ENCODE assay signal across 16 cellular contexts in the genomic region with DNA sequence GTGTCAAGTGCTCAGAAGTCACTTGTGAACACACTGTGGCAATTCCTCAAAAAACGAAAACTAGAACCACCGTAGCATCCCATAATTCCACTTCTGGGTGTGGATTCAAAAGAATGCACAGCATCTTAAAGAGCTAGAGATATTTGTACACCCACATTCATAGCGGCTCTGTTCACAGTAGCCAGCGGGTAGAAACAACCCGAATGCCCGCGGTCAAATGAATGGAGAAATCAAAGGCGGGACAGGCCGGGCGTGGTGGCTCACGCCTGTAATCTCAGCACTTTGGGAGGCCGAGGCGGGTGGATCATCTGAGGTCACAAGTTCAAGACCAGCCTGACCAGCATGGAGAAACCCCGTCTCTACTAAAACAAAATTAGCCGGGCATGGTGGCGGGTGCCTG.
DNase-seq lines count a peak whose midpoint lies in the region; ATAC-seq and TF ChIP-seq lines count a peak whose summit lies in the region.
"Had no signal": no experiment of that assay in that cellular context is flagged by ENCODE, and none has a peak within 500 bp of the region (broad histone marks: within the 10 kb centered on the region; RNA-seq: fewer than 3 reads in every experiment).

No MANE protein-coding gene starts in this region.

- no peak overlapping the region for H3K27ac Mint-ChIP-seq in stimulated activated memory B cell treated with anti-CD40 and anti-IgM and Interleukin-4, amounts not matched to agents 10 μg/mL and 1 μg/mL and 100 μg/mL, for 72 hours

- TF ChIP-seq EP300 in gastroesophageal sphincter (IDR thresholded peaks at IDR 0.05), result no peak

- DNase-seq in EH (ENCODE audit: low read depth) (peak; percentile 23), smooth muscle cell (lab: John Stamatoyannopoulos, UW; ENCODE audit: unreplicated experiment) (no peak), HAP-1 (ENCODE audit: low spot score in 2 of 2) (no peak)
- DNase-seq in stimulated activated naive CD4-positive, alpha-beta T cell treated with Interleukin-2 at 50 U/mL for 16 hours (lab: John Stamatoyannopoulos, UW), result no peak
- DNase-seq: activated CD4-positive, alpha-beta memory T cell treated with anti-CD3 and anti-CD28 coated beads, Interleukin-2, amount 10 ng/mL, durations not matched to agents 7 days and 5 days; activated effector memory CD4-positive, alpha-beta T cell treated with anti-CD3 and anti-CD28 coated beads, Interleukin-2, amount 50 U/mL, for 16 hours; erythroblast; NCI-H1436 treated with DMSO at 0.1 percent for 48 hours; NCI-H524 treated with DMSO at 0.1 percent for 48 hours; stimulated activated CD4-positive, alpha-beta T cell treated with anti-CD3 and anti-CD28 coated beads, Interleukin-4, amount 100 ng/mL, for 24 hours; stimulated activated naive CD8-positive, alpha-beta T cell treated with anti-CD3 and anti-CD28 coated beads, Interleukin-15, Interleukin-2, amounts not matched to agents 100 U/mL and 50 U/mL, for 24 hours had no signal

- H3K9ac ChIP-seq in smooth muscle cell (ENCODE audit: low read depth), result no peak overlapping the region

- H4K20me1 ChIP-seq in smooth muscle cell (ENCODE audit: low read depth), result peaks cover 100% of the 10 kb centered on the region

- no peak overlapping the region for H3K4me3 ChIP-seq in gastroesophageal sphincter
- H3K4me3 ChIP-seq in smooth muscle cell, result no peak overlapping the region
- H3K4me3 ChIP-seq in HAP-1, result no peak overlapping the region

- H3K27ac ChIP-seq in VCaP (peak overlapping the region; percentile 44), gastroesophageal sphincter (peak overlapping the region; percentile 79 to 94 (median 89)), smooth muscle cell (ENCODE audit: low read depth) (peak overlapping the region; percentile 82)

- H3K4me3 Mint-ChIP-seq in stimulated activated memory B cell treated with anti-CD40 and anti-IgM and Interleukin-4, amounts not matched to agents 10 μg/mL and 1 μg/mL and 100 μg/mL, for 72 hours, result no peak overlapping the region
- H3K4me3 Mint-ChIP-seq: activated CD4-positive, alpha-beta memory T cell treated with anti-CD3 and anti-CD28 coated beads, Interleukin-2, amount 10 ng/mL, durations not matched to agents 7 days and 5 days; memory B cell had no signal

- H3K4me1 ChIP-seq in gastroesophageal sphincter (peaks cover 26 to 99% (median 76%) of the 10 kb centered on the region in 3 donors), smooth muscle cell (ENCODE audit: low read depth) (peaks cover 56% of the 10 kb centered on the region), HAP-1 (no peaks in the 10 kb centered on the region; the same call in 1 of the 2 replicates)

- no peak for ATAC-seq in gastroesophageal sphincter
- no peak for ATAC-seq in GM21423 (IDR thresholded peaks at IDR 0.05; ENCODE audit: unreplicated experiment)
- no peak for ATAC-seq in stimulated activated memory B cell treated with anti-CD40 and anti-IgM and Interleukin-4, amounts not matched to agents 10 μg/mL and 1 μg/mL and 100 μg/mL, for 72 hours
- ATAC-seq: stimulated activated naive CD8-positive, alpha-beta T cell treated with anti-CD3 and anti-CD28 coated beads, Interleukin-15, Interleukin-2, amounts not matched to agents 100 U/mL and 50 U/mL, for 24 hours had no signal

- peaks cover 28% of the 10 kb centered on the region for H3K36me3 Mint-ChIP-seq in stimulated activated memory B cell treated with anti-CD40 and anti-IgM and Interleukin-4, amounts not matched to agents 10 μg/mL and 1 μg/mL and 100 μg/mL, for 72 hours

- peaks cover 70% of the 10 kb centered on the region for H3K4me1 Mint-ChIP-seq in stimulated activated memory B cell treated with anti-CD40 and anti-IgM and Interleukin-4, amounts not matched to agents 10 μg/mL and 1 μg/mL and 100 μg/mL, for 72 hours

- peak overlapping the region; percentile 58 for H3K4me2 ChIP-seq in smooth muscle cell

- no peaks in the 10 kb centered on the region for H3K9me3 ChIP-seq in gastroesophageal sphincter
- no peaks in the 10 kb centered on the region for H3K9me3 ChIP-seq in smooth muscle cell (replicated peaks; ENCODE audit: low read depth)
- no peaks in the 10 kb centered on the region for H3K9me3 ChIP-seq in HAP-1

- TF ChIP-seq CTCF in VCaP (conservative IDR thresholded peaks at IDR 0.05), result no peak
- no peak for TF ChIP-seq CTCF in gastroesophageal sphincter (IDR thresholded peaks at IDR 0.05)
- no peak for TF ChIP-seq CTCF in smooth muscle cell (IDR thresholded peaks at IDR 0.05; ENCODE audit: borderline replicate concordance, insufficient read depth, poor library complexity, severe bottlenecking)

- H3K27me3 ChIP-seq in gastroesophageal sphincter (no peaks in the 10 kb centered on the region), smooth muscle cell (ENCODE audit: low read depth) (no peaks in the 10 kb centered on the region), HAP-1 (ENCODE audit: low read depth) (no peaks in the 10 kb centered on the region)

- WGBS in gastroesophageal sphincter (ENCODE audit: low coverage in 1 of 2), 2 donors, result 80 to 91% methylated on average over 3 to 11 of the region's 16 CpGs
- 82% methylated on average over 16 of the region's 16 CpGs for whole genome bisulfite sequencing in smooth muscle cell (ENCODE audit: low lambda C conversion rate)

- H3K79me2 ChIP-seq in smooth muscle cell (ENCODE audit: low read depth), result peaks cover 86% of the 10 kb centered on the region

- H2AFZ ChIP-seq in smooth muscle cell (ENCODE audit: low read depth), result no peak overlapping the region

- no peaks in the 10 kb centered on the region for H3K27me3 Mint-ChIP-seq in stimulated activated memory B cell treated with anti-CD40 and anti-IgM and Interleukin-4, amounts not matched to agents 10 μg/mL and 1 μg/mL and 100 μg/mL, for 72 hours
- H3K27me3 Mint-ChIP-seq: activated CD4-positive, alpha-beta memory T cell treated with anti-CD3 and anti-CD28 coated beads, Interleukin-2, amount 10 ng/mL, durations not matched to agents 7 days and 5 days; memory B cell had no signal

- in situ Hi-C loops in HAP-1 (cut with MboI; ENCODE audit: low sequenced_read_pairs), result no loop called here

- H3F3A ChIP-seq in smooth muscle cell (ENCODE audit: low read depth), result peaks cover 34% of the 10 kb centered on the region

- TF ChIP-seq POLR2A in gastroesophageal sphincter (IDR thresholded peaks at IDR 0.05), result no peak

- peaks cover 0 to 18% of the 10 kb centered on the region in 2 donors for H3K36me3 ChIP-seq in gastroesophageal sphincter
- no peaks in the 10 kb centered on the region for H3K36me3 ChIP-seq in smooth muscle cell (ENCODE audit: low read depth)
- H3K36me3 ChIP-seq in HAP-1 (replicated peaks), result peaks cover 13% of the 10 kb centered on the region

- no peaks in the 10 kb centered on the region for H3K9me3 Mint-ChIP-seq in stimulated activated memory B cell treated with anti-CD40 and anti-IgM and Interleukin-4, amounts not matched to agents 10 μg/mL and 1 μg/mL and 100 μg/mL, for 72 hours
- H3K9me3 Mint-ChIP-seq: activated CD4-positive, alpha-beta memory T cell treated with anti-CD3 and anti-CD28 coated beads, Interleukin-2, amount 10 ng/mL, durations not matched to agents 7 days and 5 days; memory B cell had no signal
